Comparison of ENCODE assay signal across 11 cellular contexts in genomic region chr1:153635872-153636271, GRCh38. TPM values are rescaled to one million over a fixed set of nuclear protein-coding genes. Genes with fewer than 3 reads are reported as not detected.
DNase-seq lines count a peak whose midpoint lies in the region; ATAC-seq, FAIRE-seq and TF ChIP-seq lines count a peak whose summit lies in the region.
"Had no signal": no experiment of that assay in that cellular context is flagged by ENCODE, and none has a peak within 500 bp of the region (broad histone marks: within the 10 kb centered on the region; RNA-seq: fewer than 3 reads in every experiment).

No MANE protein-coding gene starts in this region.

- no peak for DNase-seq in activated naive CD4-positive, alpha-beta T cell treated with anti-CD3 and anti-CD28 coated beads, Interleukin-2, amount 50 U/mL, for 16 hours
- DNase-seq in kidney (peak; percentile 37), testis (no peak), HK-2 (ENCODE audit: unreplicated experiment) (no peak), SKM-1 treated with dmso at 0.1 percent for 144 hours (lab: John Stamatoyannopoulos, UW; ENCODE audit: unreplicated experiment) (no peak)
- DNase-seq: C1 segment of cervical spinal cord, caudate nucleus had no signal

- WGBS in testis, 2 donors, result 67 to 70% methylated on average over 7 of the region's 7 CpGs

- no peak for TF ChIP-seq CTCF in kidney (IDR thresholded peaks at IDR 0.05; ENCODE audit: borderline replicate concordance, extremely low read depth, insufficient read depth)
- no peak for TF ChIP-seq CTCF in testis (IDR thresholded peaks at IDR 0.05)

- H3K27ac ChIP-seq in kidney (ENCODE audit: low read depth in 2 of 2, low read length in 2 of 2) (no peak overlapping the region), testis (peak overlapping the region; percentile 98 to 100)

- FAIRE-seq in kidney (lab: Jason Lieb, UNC), result no peak

- peaks cover 45% of the 10 kb centered on the region for H3K4me1 Mint-ChIP-seq in activated naive CD4-positive, alpha-beta T cell treated with anti-CD3 and anti-CD28 coated beads, Interleukin-2, amount 50 U/mL, for 24 hours
- peaks cover 52% of the 10 kb centered on the region for H3K4me1 Mint-ChIP-seq in activated naive CD8-positive, alpha-beta T cell (ENCODE audit: low read depth)

- no peaks in the 10 kb centered on the region for H3K27me3 ChIP-seq in testis

- peak overlapping the region; percentile 41 for H3K27ac Mint-ChIP-seq in activated naive CD4-positive, alpha-beta T cell treated with anti-CD3 and anti-CD28 coated beads, Interleukin-2, amount 50 U/mL, for 24 hours
- H3K27ac Mint-ChIP-seq in activated naive CD8-positive, alpha-beta T cell, result peak overlapping the region; percentile 78

- H3K36me3 ChIP-seq in kidney (ENCODE audit: control insufficient read depth in 1 of 2, insufficient read depth in 2 of 2, low read length in 2 of 2) (peaks cover 23 to 45% of the 10 kb centered on the region in 2 donors), testis (ENCODE audit: low read depth, missing control alignments) (no peaks in the 10 kb centered on the region)

- intact Hi-C loops in kidney (cut with DNase I) (no loop called here), testis (cut with DNase I; ENCODE audit: low total_unique reads) (no loop called here)

- H3K4me3 ChIP-seq in kidney (ENCODE audit: low read length in 2 of 2) (peak overlapping the region; percentile 20 to 98), testis (no peak overlapping the region)

- H3K9me3 ChIP-seq in kidney (ENCODE audit: control insufficient read depth in 1 of 2, low read length in 2 of 2), result no peaks in the 10 kb centered on the region
- no peaks in the 10 kb centered on the region for H3K9me3 ChIP-seq in testis

- no peak overlapping the region for H3K9ac ChIP-seq in kidney (ENCODE audit: low read length in 2 of 2)

- peak overlapping the region; percentile 91 for H3K4me3 Mint-ChIP-seq in activated naive CD4-positive, alpha-beta T cell treated with anti-CD3 and anti-CD28 coated beads, Interleukin-2, amount 50 U/mL, for 24 hours
- H3K4me3 Mint-ChIP-seq in activated naive CD8-positive, alpha-beta T cell, result peak overlapping the region; percentile 99

- no peak for TF ChIP-seq POLR2A in testis (IDR thresholded peaks at IDR 0.05)

- peaks cover 12% of the 10 kb centered on the region for H3K36me3 Mint-ChIP-seq in activated naive CD4-positive, alpha-beta T cell treated with anti-CD3 and anti-CD28 coated beads, Interleukin-2, amount 50 U/mL, for 24 hours
- peaks cover 12% of the 10 kb centered on the region for H3K36me3 Mint-ChIP-seq in activated naive CD8-positive, alpha-beta T cell

- H3K4me1 ChIP-seq in kidney (ENCODE audit: control insufficient read depth in 1 of 2, insufficient read depth in 1 of 2, low read depth in 1 of 2, low read length in 2 of 2), result peaks cover 8 to 11% of the 10 kb centered on the region in 2 donors
- peaks cover 7% of the 10 kb centered on the region for H3K4me1 ChIP-seq in testis

- no peaks in the 10 kb centered on the region for H3K9me3 Mint-ChIP-seq in activated naive CD4-positive, alpha-beta T cell treated with anti-CD3 and anti-CD28 coated beads, Interleukin-2, amount 50 U/mL, for 24 hours
- no peaks in the 10 kb centered on the region for H3K9me3 Mint-ChIP-seq in activated naive CD8-positive, alpha-beta T cell (ENCODE audit: low read depth)

- ATAC-seq in HG03571 (IDR thresholded peaks at IDR 0.05; ENCODE audit: unreplicated experiment), result no peak

- no peaks in the 10 kb centered on the region for H3K27me3 Mint-ChIP-seq in activated naive CD4-positive, alpha-beta T cell treated with anti-CD3 and anti-CD28 coated beads, Interleukin-2, amount 50 U/mL, for 24 hours
- no peaks in the 10 kb centered on the region for H3K27me3 Mint-ChIP-seq in activated naive CD8-positive, alpha-beta T cell

RNA-seq across cellular contexts. Expression of gene CHTOP, which starts 2.0 kb away (rescaled TPM):
- total RNA-seq in kidney, result 83.6 TPM
- 71.1 TPM for polyA plus RNA-seq in kidney (ENCODE audit: insufficient read depth, low read depth, low replicate concordance)
- total RNA-seq in testis, result 10 to 100 TPM; 86.1 to 87.8 TPM
- 101 TPM for polyA plus RNA-seq in testis (ENCODE audit: insufficient read depth, low read depth, low replicate concordance)

RNA-seq across cellular contexts. Expression of gene S100A1, which starts 7.6 kb away (rescaled TPM):
- total RNA-seq in kidney (83.1 TPM), testis (10 to 100 TPM in 1 of 2 donors, 1 to 10 TPM in 1; 8.2 to 24.0 TPM)
- polyA plus RNA-seq in kidney (ENCODE audit: insufficient read depth, low read depth, low replicate concordance) (332 TPM), testis (ENCODE audit: insufficient read depth, low read depth, low replicate concordance) (29.8 TPM)
- total RNA-seq: T-helper 1 cell treated with Interleukin-12 subunit alpha and Interleukin-12 subunit beta and Interleukin-4 antibody, amounts not matched to agents 30 ng/mL and 1 ng/mL, for 36 hours had no signal

RNA-seq across cellular contexts. Expression of gene S100A13, which starts 8.6 kb away (rescaled TPM):
- 225 TPM for total RNA-seq in kidney
- polyA plus RNA-seq in kidney (ENCODE audit: insufficient read depth, low read depth, low replicate concordance), result 299 TPM
- 10 to 100 TPM; 54.2 to 78.2 TPM for total RNA-seq in testis
- 90.9 TPM for polyA plus RNA-seq in testis (ENCODE audit: insufficient read depth, low read depth, low replicate concordance)

RNA-seq across cellular contexts. Expression of gene S100A14, which starts 19.7 kb away (rescaled TPM):
- 75.9 TPM for total RNA-seq in kidney
- polyA plus RNA-seq in kidney (ENCODE audit: insufficient read depth, low read depth, low replicate concordance), result 35.6 TPM
- total RNA-seq in testis, result not detected
- polyA plus RNA-seq in testis (ENCODE audit: insufficient read depth, low read depth, low replicate concordance), result 1.6 TPM
- total RNA-seq: T-helper 1 cell treated with Interleukin-12 subunit alpha and Interleukin-12 subunit beta and Interleukin-4 antibody, amounts not matched to agents 30 ng/mL and 1 ng/mL, for 36 hours had no signal

RNA-seq across cellular contexts. Expression of gene SNAPIN, which starts 22.6 kb away (rescaled TPM):
- total RNA-seq in kidney (46.2 TPM), testis (10 to 100 TPM; 57.4 to 61.7 TPM)
- polyA plus RNA-seq in kidney (ENCODE audit: insufficient read depth, low read depth, low replicate concordance) (59.8 TPM), testis (ENCODE audit: insufficient read depth, low read depth, low replicate concordance) (48.9 TPM)

Comparison
In these comparisons a context has a peak if more than half of its experiments do, and no peak if none do; other contexts are left out.
1. H3K27ac ChIP-seq: peak in testis (2 of 2); none in kidney (0 of 2).
2. H3K4me3 ChIP-seq: peak in kidney (2 of 2); none in testis (0 of 2).